ENCODE assay signal across 16 cellular contexts in the genomic region with DNA sequence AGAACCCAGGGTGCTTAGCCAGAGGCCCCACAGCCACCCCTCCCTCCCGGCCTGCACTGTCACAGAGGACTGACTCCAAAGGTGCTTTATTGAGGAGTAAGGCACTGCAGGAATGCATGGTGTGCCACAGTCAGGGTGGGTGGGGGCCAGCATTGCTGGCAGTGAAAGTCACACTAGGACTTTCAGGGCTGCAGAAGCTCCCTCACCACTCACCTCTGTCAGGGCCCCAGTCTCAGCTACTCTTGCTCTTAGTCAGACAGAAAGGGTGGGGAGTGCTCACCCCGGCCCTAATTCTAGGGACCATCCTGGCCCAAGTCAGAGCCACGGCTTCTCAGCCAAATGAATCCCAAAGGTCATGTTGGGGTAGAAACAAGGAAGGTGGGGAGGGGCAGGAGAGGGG. TPM values are rescaled to one million over a fixed set of nuclear protein-coding genes. Genes with fewer than 3 reads are reported as not detected.
"Had no signal": no experiment of that assay in that cellular context is flagged by ENCODE, and none has a peak within 500 bp of the region (broad histone marks: within the 10 kb centered on the region; RNA-seq: fewer than 3 reads in every experiment).

No MANE protein-coding gene starts in this region.

- H3K36me3 Mint-ChIP-seq: immature natural killer cell; stimulated activated memory B cell treated with anti-CD40 and anti-IgM and Interleukin-4, amounts not matched to agents 10 μg/mL and 1 μg/mL and 100 μg/mL, for 72 hours had no signal

- H3K27ac Mint-ChIP-seq: endodermal cell; nephron progenitor cell; stimulated activated memory B cell treated with anti-CD40 and anti-IgM and Interleukin-4, amounts not matched to agents 10 μg/mL and 1 μg/mL and 100 μg/mL, for 72 hours had no signal

- H3K4me3 Mint-ChIP-seq: endodermal cell; stimulated activated memory B cell treated with anti-CD40 and anti-IgM and Interleukin-4, amounts not matched to agents 10 μg/mL and 1 μg/mL and 100 μg/mL, for 72 hours had no signal

RNA-seq across cellular contexts. Expression of a gene that starts 19.4 kb away (rescaled TPM):
- total RNA-seq: astrocyte; bronchial epithelial cell; chondrocyte; dermis blood vessel endothelial cell; endodermal cell; epithelial cell of proximal tubule; lower leg skin; omental fat pad; psoas muscle; subcutaneous adipose tissue; T-helper 1 cell treated with Interleukin-12 subunit alpha and Interleukin-12 subunit beta and Interleukin-4 antibody, amounts not matched to agents 30 ng/mL and 1 ng/mL, for 36 hours; uterus had no signal

RNA-seq across cellular contexts. Expression of a gene that starts 42.5 kb away (rescaled TPM):
- total RNA-seq: bronchial epithelial cell; chondrocyte; dermis blood vessel endothelial cell; epithelial cell of proximal tubule; frontal cortex; omental fat pad; psoas muscle; subcutaneous adipose tissue; T-helper 1 cell treated with Interleukin-12 subunit alpha and Interleukin-12 subunit beta and Interleukin-4 antibody, amounts not matched to agents 30 ng/mL and 1 ng/mL, for 36 hours had no signal
